In genomic region chr3:185645596-185646381, GRCh38 we compare ENCODE assay signal across 15 cellular contexts. TPM values are rescaled to one million over a fixed set of nuclear protein-coding genes. Genes with fewer than 3 reads are reported as not detected.
DNase-seq lines count a peak whose midpoint lies in the region; TF ChIP-seq lines count a peak whose summit lies in the region.
"Had no signal": no experiment of that assay in that cellular context is flagged by ENCODE, and none has a peak within 500 bp of the region (broad histone marks: within the 10 kb centered on the region; RNA-seq: fewer than 3 reads in every experiment).

No MANE protein-coding gene starts in this region.

- H3K27ac ChIP-seq in osteoblast (ENCODE audit: low read depth, low read length), result no peak overlapping the region
- H3K27ac ChIP-seq: transverse colon, VCaP had no signal

- TF ChIP-seq CTCF in endothelial cell (IDR thresholded peaks at IDR 0.05; ENCODE audit: unreplicated experiment) (no peak), osteoblast (IDR thresholded peaks at IDR 0.05; ENCODE audit: extremely low read depth, low read depth, low read length) (no peak)

- H3K36me3 ChIP-seq in osteoblast (ENCODE audit: insufficient read depth, low read length), result peaks cover 46% of the 10 kb centered on the region
- H3K36me3 ChIP-seq: transverse colon had no signal

- no peaks in the 10 kb centered on the region for H4K20me1 ChIP-seq in osteoblast (ENCODE audit: insufficient read depth, low read length)

- H3K27me3 ChIP-seq in osteoblast (ENCODE audit: insufficient read depth, low read length), result no peaks in the 10 kb centered on the region
- H3K27me3 ChIP-seq: transverse colon had no signal

- DNase-seq in DMS79 (lab: John Stamatoyannopoulos, UW) (peak; percentile 7), DMS79 treated with DMSO at 0.1 percent for 48 hours (lab: John Stamatoyannopoulos, UW) (no peak), NCI-H345 treated with DMSO at 0.1 percent for 48 hours (lab: John Stamatoyannopoulos, UW; ENCODE audit: unreplicated experiment) (peak; percentile 53), endothelial cell (ENCODE audit: low spot score) (no peak), osteoblast (ENCODE audit: insufficient read length, low spot score, missing footprints) (peak; percentile 38), erythroblast (lab: John Stamatoyannopoulos, UW) (no peak), SIG-M5 (lab: John Stamatoyannopoulos, UW) (no peak), HuH-7 (ENCODE audit: low spot score) (no peak)
- DNase-seq: 8988T; activated T-cell treated with anti-CD3 and anti-CD28 coated beads, Interleukin-2, amount 50 U/mL, for 24 hours; naive B cell; NCI-H226; transverse colon had no signal

- no peak overlapping the region for H2AFZ ChIP-seq in osteoblast (ENCODE audit: low read length)

- H3K79me2 ChIP-seq in osteoblast (ENCODE audit: insufficient read depth, low read length), result no peaks in the 10 kb centered on the region

- no peaks in the 10 kb centered on the region for H3K9me3 ChIP-seq in osteoblast (ENCODE audit: low read depth, low read length)
- H3K9me3 ChIP-seq: transverse colon had no signal

- TF ChIP-seq POLR2A in erythroblast (IDR thresholded peaks at IDR 0.05; ENCODE audit: low read length), result no peak

- H3K27me3 Mint-ChIP-seq in endothelial cell (ENCODE audit: unreplicated experiment), result peaks cover 17% of the 10 kb centered on the region
- H3K27me3 Mint-ChIP-seq: naive B cell had no signal

- no peak overlapping the region for H3K27ac Mint-ChIP-seq in endothelial cell (ENCODE audit: unreplicated experiment)
- H3K27ac Mint-ChIP-seq: activated T-cell treated with anti-CD3 and anti-CD28 coated beads, Interleukin-2, amount 50 U/mL, for 24 hours had no signal

- no peaks in the 10 kb centered on the region for H3K9me3 Mint-ChIP-seq in endothelial cell (ENCODE audit: unreplicated experiment)
- H3K9me3 Mint-ChIP-seq: activated T-cell treated with anti-CD3 and anti-CD28 coated beads, Interleukin-2, amount 50 U/mL, for 24 hours; naive B cell had no signal

- no peak overlapping the region for H3K4me3 ChIP-seq in osteoblast (ENCODE audit: insufficient read depth, low read length)
- H3K4me3 ChIP-seq: smooth muscle cell, transverse colon had no signal

- H3K4me2 ChIP-seq in osteoblast (ENCODE audit: insufficient read depth, low read length), result no peak overlapping the region
- H3K4me2 ChIP-seq: smooth muscle cell had no signal

- no peaks in the 10 kb centered on the region for H3K4me1 Mint-ChIP-seq in endothelial cell (ENCODE audit: unreplicated experiment)

- peaks cover 5% of the 10 kb centered on the region for H3K4me1 ChIP-seq in osteoblast (ENCODE audit: insufficient read depth, low read length)
- H3K4me1 ChIP-seq: transverse colon had no signal

- H3K36me3 Mint-ChIP-seq in endothelial cell (ENCODE audit: low read depth, unreplicated experiment), result peaks cover 56% of the 10 kb centered on the region
- H3K36me3 Mint-ChIP-seq: naive B cell had no signal

- H3K4me3 Mint-ChIP-seq in endothelial cell (ENCODE audit: unreplicated experiment), result peak overlapping the region; percentile 51
- H3K4me3 Mint-ChIP-seq: activated T-cell treated with anti-CD3 and anti-CD28 coated beads, Interleukin-2, amount 50 U/mL, for 24 hours had no signal

RNA-seq across cellular contexts. Expression of gene SENP2, which starts 59.7 kb away (rescaled TPM):
- total RNA-seq in endothelial cell (ENCODE audit: unreplicated experiment), result 34.0 TPM
- 24.6 and 27.7 TPM in 2 replicates for total RNA-seq in osteoblast

Comparison
In these comparisons a context has a peak if more than half of its experiments do, and no peak if none do; other contexts are left out.
1. DNase-seq: peak in DMS79 (single experiment), NCI-H345 treated with DMSO at 0.1 percent for 48 hours (single experiment) and osteoblast (single experiment); none in DMS79 treated with DMSO at 0.1 percent for 48 hours (single experiment), endothelial cell (single experiment), erythroblast (0 of 2), SIG-M5 (single experiment) and HuH-7 (single experiment).